Comparison of ENCODE assay signal across 15 cellular contexts in genomic region chr11:129951201-129951882, GRCh38. TPM values are rescaled to one million over a fixed set of nuclear protein-coding genes. Genes with fewer than 3 reads are reported as not detected.
DNase-seq lines count a peak whose midpoint lies in the region; ATAC-seq and TF ChIP-seq lines count a peak whose summit lies in the region.
"Had no signal": no experiment of that assay in that cellular context is flagged by ENCODE, and none has a peak within 500 bp of the region (broad histone marks: within the 10 kb centered on the region; RNA-seq: fewer than 3 reads in every experiment).

No MANE protein-coding gene starts in this region.

- DNase-seq in HL-60 (ENCODE audit: low read depth in 1 of 2, low spot score in 1 of 2) (no peak), NCI-H2227 treated with DMSO at 0.1 percent for 48 hours (lab: John Stamatoyannopoulos, UW) (peak; percentile 56), WTC11 (ENCODE audit: low spot score) (no peak), lower lobe of right lung (no peak), colonic mucosa (no peak), esophagus muscularis mucosa (ENCODE audit: extremely low spot score) (no peak)
- DNase-seq: activated CD4-positive, CD25-positive, alpha-beta regulatory T cell treated with anti-CD3 and anti-CD28 coated beads, Interleukin-2, amount 50 U/mL, for 72 hours; activated naive CD8-positive, alpha-beta T cell treated with anti-CD3 and anti-CD28 coated beads, Interleukin-2, amount 50 U/mL, for 24 hours; PC-9; stomach; SW 1271 had no signal

- H3K4me1 ChIP-seq in lower lobe of right lung = peaks cover 12% of the 10 kb centered on the region
- H3K4me1 ChIP-seq in colonic mucosa = no peaks in the 10 kb centered on the region
- peaks cover 0 to 3% (median 0%) of the 10 kb centered on the region in 4 donors for H3K4me1 ChIP-seq in esophagus muscularis mucosa
- H3K4me1 ChIP-seq: prostate gland, uterus had no signal

- TF ChIP-seq CTCF in HL-60 (IDR thresholded peaks at IDR 0.05; ENCODE audit: insufficient read depth, low read length) = no peak
- TF ChIP-seq CTCF in WTC11 (IDR thresholded peaks at IDR 0.05) = no peak
- no peak for TF ChIP-seq CTCF in lower lobe of right lung (IDR thresholded peaks at IDR 0.05)
- no peak for TF ChIP-seq CTCF in colonic mucosa (IDR thresholded peaks at IDR 0.05)
- no peak for TF ChIP-seq CTCF in esophagus muscularis mucosa (IDR thresholded peaks at IDR 0.05)

- POLR2A ChIA-PET in WTC11 (lab: Charles Lee) = no interaction called here

- TF ChIP-seq EP300 in esophagus muscularis mucosa (IDR thresholded peaks at IDR 0.05) = no peak

- CTCF ChIA-PET in WTC11 (lab: Charles Lee) = interaction anchor here (1.1 kb wide), 1 partner anchor 41 kb away, joined by 3 read pairs; no protein-coding TSS in a partner anchor

- peak overlapping the region; percentile 97 for H3K27ac ChIP-seq in HL-60 (replicated peaks)
- H3K27ac ChIP-seq in lower lobe of right lung = peak overlapping the region; percentile 29
- H3K27ac ChIP-seq in colonic mucosa = no peak overlapping the region
- no peak overlapping the region for H3K27ac ChIP-seq in esophagus muscularis mucosa (replicated peaks in 1 of 4)
- H3K27ac ChIP-seq: PC-9, prostate gland, uterus had no signal

- peaks cover 22% of the 10 kb centered on the region for H3K36me3 Mint-ChIP-seq in WTC11
- H3K36me3 Mint-ChIP-seq in activated T-helper 17 cell treated with anti-CD3 and anti-CD28 coated beads, Interleukin-2, amount 50 U/mL, for 72 hours (ENCODE audit: low read depth) = peaks cover 34% of the 10 kb centered on the region

- H3K27ac Mint-ChIP-seq in WTC11 = peak overlapping the region; percentile 40; the same call in 1 of the 2 replicates
- H3K27ac Mint-ChIP-seq in activated T-helper 17 cell treated with anti-CD3 and anti-CD28 coated beads, Interleukin-2, amount 50 U/mL, for 72 hours = no peak overlapping the region

- TF ChIP-seq POLR2A in esophagus muscularis mucosa (IDR thresholded peaks at IDR 0.05; ENCODE audit: low read depth) = no peak

- H3K4me3 Mint-ChIP-seq in WTC11 = no peak overlapping the region
- no peak overlapping the region for H3K4me3 Mint-ChIP-seq in activated T-helper 17 cell treated with anti-CD3 and anti-CD28 coated beads, Interleukin-2, amount 50 U/mL, for 72 hours
- H3K4me3 Mint-ChIP-seq: activated naive CD8-positive, alpha-beta T cell treated with anti-CD3 and anti-CD28 coated beads, Interleukin-2, amount 50 U/mL, for 24 hours had no signal

- no peak overlapping the region for H3K9ac ChIP-seq in colonic mucosa (ENCODE audit: low read depth in 2 of 2, low read length in 2 of 2)

- 84% methylated on average over 10 of the region's 10 CpGs for WGBS in esophagus muscularis mucosa

- H3K9me3 ChIP-seq in lower lobe of right lung = no peaks in the 10 kb centered on the region
- no peaks in the 10 kb centered on the region for H3K9me3 ChIP-seq in colonic mucosa
- H3K9me3 ChIP-seq in esophagus muscularis mucosa = no peaks in the 10 kb centered on the region
- H3K9me3 ChIP-seq: prostate gland, stomach, uterus had no signal

- peaks cover 16% of the 10 kb centered on the region for H3K36me3 ChIP-seq in lower lobe of right lung
- H3K36me3 ChIP-seq in colonic mucosa = no peaks in the 10 kb centered on the region
- peaks cover 4 to 24% (median 10%) of the 10 kb centered on the region in 4 donors for H3K36me3 ChIP-seq in esophagus muscularis mucosa
- H3K36me3 ChIP-seq: prostate gland, uterus had no signal

- H3K9me3 Mint-ChIP-seq in WTC11 = no peaks in the 10 kb centered on the region
- no peaks in the 10 kb centered on the region for H3K9me3 Mint-ChIP-seq in activated T-helper 17 cell treated with anti-CD3 and anti-CD28 coated beads, Interleukin-2, amount 50 U/mL, for 72 hours
- H3K9me3 Mint-ChIP-seq: activated naive CD8-positive, alpha-beta T cell treated with anti-CD3 and anti-CD28 coated beads, Interleukin-2, amount 50 U/mL, for 24 hours had no signal

- H3K27me3 Mint-ChIP-seq in WTC11 (ENCODE audit: low read depth) = no peaks in the 10 kb centered on the region
- no peaks in the 10 kb centered on the region for H3K27me3 Mint-ChIP-seq in activated T-helper 17 cell treated with anti-CD3 and anti-CD28 coated beads, Interleukin-2, amount 50 U/mL, for 72 hours
- H3K27me3 Mint-ChIP-seq: activated naive CD8-positive, alpha-beta T cell treated with anti-CD3 and anti-CD28 coated beads, Interleukin-2, amount 50 U/mL, for 24 hours had no signal

- no peak overlapping the region for H3K4me3 ChIP-seq in HL-60 (replicated peaks; ENCODE audit: insufficient read depth, low read length)
- H3K4me3 ChIP-seq in lower lobe of right lung = no peak overlapping the region
- no peak overlapping the region for H3K4me3 ChIP-seq in colonic mucosa
- no peak overlapping the region for H3K4me3 ChIP-seq in esophagus muscularis mucosa
- H3K4me3 ChIP-seq: PC-9, prostate gland, stomach, uterus had no signal

- ATAC-seq in WTC11 = no peak
- ATAC-seq in lower lobe of right lung = peak in 1 of 2 donors; percentile 40
- ATAC-seq in activated T-helper 17 cell treated with anti-CD3 and anti-CD28 coated beads, Interleukin-2, amount 50 U/mL, for 72 hours (replicated peaks) = no peak
- no peak for ATAC-seq in GM21360 (IDR thresholded peaks at IDR 0.05; ENCODE audit: unreplicated experiment)
- ATAC-seq: activated naive CD8-positive, alpha-beta T cell treated with anti-CD3 and anti-CD28 coated beads, Interleukin-2, amount 50 U/mL, for 24 hours had no signal

- H3K27me3 ChIP-seq in HL-60 (ENCODE audit: insufficient read depth, poor library complexity, severe bottlenecking) (no peaks in the 10 kb centered on the region), lower lobe of right lung (ENCODE audit: low read depth) (no peaks in the 10 kb centered on the region), colonic mucosa (no peaks in the 10 kb centered on the region), esophagus muscularis mucosa (no peaks in the 10 kb centered on the region)
- H3K27me3 ChIP-seq: stomach, uterus had no signal

- intact Hi-C loops in lower lobe of right lung (cut with DNase I) (no loop called here), colonic mucosa (cut with DNase I) (no loop called here), esophagus muscularis mucosa (cut with DNase I) (no loop called here)

- peaks cover 32% of the 10 kb centered on the region for H3K4me1 Mint-ChIP-seq in WTC11
- H3K4me1 Mint-ChIP-seq in activated T-helper 17 cell treated with anti-CD3 and anti-CD28 coated beads, Interleukin-2, amount 50 U/mL, for 72 hours = peaks cover 3% of the 10 kb centered on the region

TF ChIP-seq in WTC11, 78 proteins besides CTCF, POLR2A, EP300 and RAD21 (continues in another document):
- TF ChIP-seq KAT7 (CRISPR knock-in tag; IDR thresholded peaks at IDR 0.05; ENCODE audit: borderline replicate concordance) = no peak
- TF ChIP-seq, protein P1, sequence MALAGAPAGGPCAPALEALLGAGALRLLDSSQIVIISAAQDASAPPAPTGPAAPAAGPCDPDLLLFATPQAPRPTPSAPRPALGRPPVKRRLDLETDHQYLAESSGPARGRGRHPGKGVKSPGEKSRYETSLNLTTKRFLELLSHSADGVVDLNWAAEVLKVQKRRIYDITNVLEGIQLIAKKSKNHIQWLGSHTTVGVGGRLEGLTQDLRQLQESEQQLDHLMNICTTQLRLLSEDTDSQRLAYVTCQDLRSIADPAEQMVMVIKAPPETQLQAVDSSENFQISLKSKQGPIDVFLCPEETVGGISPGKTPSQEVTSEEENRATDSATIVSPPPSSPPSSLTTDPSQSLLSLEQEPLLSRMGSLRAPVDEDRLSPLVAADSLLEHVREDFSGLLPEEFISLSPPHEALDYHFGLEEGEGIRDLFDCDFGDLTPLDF (CRISPR knock-in tag; IDR thresholded peaks at IDR 0.05) = no peak
- TF ChIP-seq ESRRA (CRISPR knock-in tag; IDR thresholded peaks at IDR 0.05; ENCODE audit: borderline replicate concordance) = no peak
- TF ChIP-seq, protein P2, sequence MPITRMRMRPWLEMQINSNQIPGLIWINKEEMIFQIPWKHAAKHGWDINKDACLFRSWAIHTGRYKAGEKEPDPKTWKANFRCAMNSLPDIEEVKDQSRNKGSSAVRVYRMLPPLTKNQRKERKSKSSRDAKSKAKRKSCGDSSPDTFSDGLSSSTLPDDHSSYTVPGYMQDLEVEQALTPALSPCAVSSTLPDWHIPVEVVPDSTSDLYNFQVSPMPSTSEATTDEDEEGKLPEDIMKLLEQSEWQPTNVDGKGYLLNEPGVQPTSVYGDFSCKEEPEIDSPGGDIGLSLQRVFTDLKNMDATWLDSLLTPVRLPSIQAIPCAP (CRISPR knock-in tag; IDR thresholded peaks at IDR 0.05) = no peak
- no peak for TF ChIP-seq SOX15 (CRISPR knock-in tag; IDR thresholded peaks at IDR 0.05)
- TF ChIP-seq E2F5 (CRISPR knock-in tag; IDR thresholded peaks at IDR 0.05) = no peak
- TF ChIP-seq TEAD1 (CRISPR knock-in tag; IDR thresholded peaks at IDR 0.05) = no peak
- TF ChIP-seq GTF2I (CRISPR knock-in tag; conservative IDR thresholded peaks at IDR 0.05) = no peak

RNA-seq across cellular contexts. Expression of gene PRDM10, which starts 51.3 kb away (rescaled TPM):
- total RNA-seq in WTC11 (2021) (15.8 to 18.9 TPM (median 17.9 TPM) in 3 replicates), lower lobe of right lung (9.5 TPM), colonic mucosa (10 to 100 TPM; 11.0 to 18.3 TPM), esophagus muscularis mucosa (1 to 10 TPM; 5.1 to 8.6 (median 7.6) TPM)
- 10 to 100 TPM; 12.2 to 16.6 TPM for total RNA-seq in activated T-helper 17 cell treated with anti-CD3 and anti-CD28 coated beads, Interleukin-2, amount 50 U/mL, for 72 hours

RNA-seq across cellular contexts. Expression of gene NFRKB, which starts 56.0 kb away (rescaled TPM):
- total RNA-seq in WTC11 (2021) = 30.7 to 35.5 TPM (median 31.4 TPM) in 3 replicates
- 25.5 TPM for total RNA-seq in lower lobe of right lung
- 10 to 100 TPM; 18.5 to 19.2 TPM for total RNA-seq in colonic mucosa
- 10 to 100 TPM; 15.0 to 33.5 (median 27.5) TPM for total RNA-seq in esophagus muscularis mucosa
- 10 to 100 TPM; 41.8 to 44.0 TPM for total RNA-seq in activated T-helper 17 cell treated with anti-CD3 and anti-CD28 coated beads, Interleukin-2, amount 50 U/mL, for 72 hours

Comparison
In these comparisons a context has a peak if more than half of its experiments do, and no peak if none do; other contexts are left out.
1. H3K27ac ChIP-seq: peak in HL-60 (single experiment) and lower lobe of right lung (single experiment); none in colonic mucosa (single experiment) and esophagus muscularis mucosa (0 of 4).